1 cellular context compared by ENCODE assay signal in genomic region chr13:108463365-108463764, GRCh38.
TF ChIP-seq lines count a peak whose summit lies in the region.

No MANE protein-coding gene starts in this region.

TF ChIP-seq in SK-N-SH, 30 proteins besides CTCF, POLR2A, EP300 and RAD21 (continued from another document):
- peak; percentile 36; the same call in 1 of the 2 replicates for TF ChIP-seq JUND (IDR thresholded peaks at IDR 0.05)
- TF ChIP-seq FOSL2 (IDR thresholded peaks at IDR 0.05; ENCODE audit: borderline replicate concordance, low read depth): peak; percentile 64; the same call in 1 of the 2 replicates
- TF ChIP-seq, protein P1, sequence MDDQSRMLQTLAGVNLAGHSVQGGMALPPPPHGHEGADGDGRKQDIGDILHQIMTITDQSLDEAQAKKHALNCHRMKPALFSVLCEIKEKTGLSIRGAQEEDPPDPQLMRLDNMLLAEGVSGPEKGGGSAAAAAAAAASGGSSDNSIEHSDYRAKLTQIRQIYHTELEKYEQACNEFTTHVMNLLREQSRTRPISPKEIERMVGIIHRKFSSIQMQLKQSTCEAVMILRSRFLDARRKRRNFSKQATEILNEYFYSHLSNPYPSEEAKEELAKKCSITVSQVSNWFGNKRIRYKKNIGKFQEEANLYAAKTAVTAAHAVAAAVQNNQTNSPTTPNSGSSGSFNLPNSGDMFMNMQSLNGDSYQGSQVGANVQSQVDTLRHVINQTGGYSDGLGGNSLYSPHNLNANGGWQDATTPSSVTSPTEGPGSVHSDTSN (IDR thresholded peaks at IDR 0.05): peak; percentile 23
- no peak for TF ChIP-seq NFIC (IDR thresholded peaks at IDR 0.05; ENCODE audit: borderline replicate concordance)
- TF ChIP-seq FOXM1 (IDR thresholded peaks at IDR 0.05; ENCODE audit: low read depth): no peak
